In the genomic region with DNA sequence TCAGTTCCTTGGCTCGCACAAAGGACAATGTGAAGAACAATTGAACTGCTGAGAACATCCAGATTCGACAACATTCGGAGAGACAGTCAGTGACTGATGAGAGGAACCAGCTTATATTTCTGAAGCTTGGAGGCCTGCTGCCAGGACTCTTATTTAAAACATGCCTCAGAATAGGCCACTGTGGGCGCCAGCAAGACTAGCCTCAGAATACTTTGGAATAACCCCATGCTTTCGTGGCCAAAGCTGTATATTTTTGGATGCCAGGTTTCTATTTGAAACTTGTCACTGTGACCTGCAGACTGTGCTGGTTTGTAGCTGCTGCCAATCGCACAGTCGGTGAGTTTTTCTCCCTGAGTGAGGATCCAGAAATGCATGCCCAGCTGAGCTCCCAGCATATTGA, we compare ENCODE assay signal across 23 cellular contexts.
DNase-seq lines count a peak whose midpoint lies in the region; ATAC-seq and TF ChIP-seq lines count a peak whose summit lies in the region.
"Had no signal": no experiment of that assay in that cellular context is flagged by ENCODE, and none has a peak within 500 bp of the region (broad histone marks: within the 10 kb centered on the region; RNA-seq: fewer than 3 reads in every experiment).

No MANE protein-coding gene starts in this region.

- ATAC-seq in GM19452 (IDR thresholded peaks at IDR 0.05; ENCODE audit: unreplicated experiment), result no peak
- ATAC-seq: activated CD8-positive, alpha-beta T cell treated with anti-CD3 and anti-CD28 coated beads for 36 hours; effector memory CD8-positive, alpha-beta T cell; HepG2; naive thymus-derived CD4-positive, alpha-beta T cell had no signal

- no peaks in the 10 kb centered on the region for H3K27me3 Mint-ChIP-seq in glutamatergic neuron (ENCODE audit: unreplicated experiment)
- H3K27me3 Mint-ChIP-seq: activated CD8-positive, alpha-beta T cell treated with anti-CD3 and anti-CD28 coated beads for 36 hours; central memory CD8-positive, alpha-beta T cell; effector memory CD8-positive, alpha-beta T cell; stimulated activated naive CD8-positive, alpha-beta T cell treated with anti-CD3 and anti-CD28 coated beads, Interleukin-15, Interleukin-2, amounts not matched to agents 100 ng/mL and 50 ng/mL, for 24 hours had no signal

- peak; percentile 39 for DNase-seq in MG63
- DNase-seq in dorsolateral prefrontal cortex, result peak in 6 of 10 donors; percentile 33 to 80 (median 63)
- peak; percentile 52 for DNase-seq in midbrain (lab: John Stamatoyannopoulos, UW)
- DNase-seq in superior temporal gyrus (ENCODE audit: extremely low spot score), result peak; percentile 70
- DNase-seq in H4 (ENCODE audit: low spot score), result no peak
- DNase-seq in DMS153 (lab: John Stamatoyannopoulos, UW), result no peak
- DNase-seq in glutamatergic neuron, result no peak
- DNase-seq: activated CD8-positive, alpha-beta T cell treated with anti-CD3 and anti-CD28 coated beads for 36 hours; activated T-cell treated with anti-CD3 and anti-CD28 coated beads, Interleukin-2, amount 50 U/mL, for 1 hour; adrenal gland; AML-193; DND-41; effector memory CD8-positive, alpha-beta T cell; immature natural killer cell; naive thymus-derived CD4-positive, alpha-beta T cell; NCI-H1105; NCI-H526; stimulated activated CD4-positive, alpha-beta T cell treated with anti-CD3 and anti-CD28 coated beads, Interleukin-2, amount 100 ng/mL, for 48 hours had no signal

- intact Hi-C loops in dorsolateral prefrontal cortex (cut with DNase I), result loop anchor here in 1 of 2 donors (10.0 kb wide), 1 partner anchor 96 kb away; no protein-coding TSS in a partner anchor

- no peaks in the 10 kb centered on the region for H3K36me3 Mint-ChIP-seq in glutamatergic neuron (ENCODE audit: unreplicated experiment)
- H3K36me3 Mint-ChIP-seq: immature natural killer cell; naive thymus-derived CD4-positive, alpha-beta T cell had no signal

- no peaks in the 10 kb centered on the region for H3K27me3 ChIP-seq in MG63
- no peaks in the 10 kb centered on the region for H3K27me3 ChIP-seq in dorsolateral prefrontal cortex
- H3K27me3 ChIP-seq: adrenal gland had no signal

- no peaks in the 10 kb centered on the region for H3K9me3 ChIP-seq in MG63
- H3K9me3 ChIP-seq: adrenal gland had no signal

- TF ChIP-seq CTCF in dorsolateral prefrontal cortex (IDR thresholded peaks at IDR 0.05 in 54 of 56, conservative IDR thresholded peaks at IDR 0.05 in 2 of 56; ENCODE audit: low read depth in 1 of 56, partially characterized antibody in 56 of 56), result no peak
- TF ChIP-seq CTCF in glutamatergic neuron (IDR thresholded peaks at IDR 0.05; ENCODE audit: partially characterized antibody, unreplicated experiment), result no peak

- H3K4me3 ChIP-seq in MG63 (no peak overlapping the region), dorsolateral prefrontal cortex (no peak overlapping the region)
- H3K4me3 ChIP-seq: adrenal gland, skin epidermis had no signal

- H3K36me3 ChIP-seq in MG63, result no peaks in the 10 kb centered on the region
- H3K36me3 ChIP-seq: adrenal gland had no signal

- H3K27ac ChIP-seq in dorsolateral prefrontal cortex, result peak overlapping the region in 40 of 59 donors; percentile 1 to 70 (median 39)
- H3K27ac ChIP-seq: adrenal gland, skin epidermis had no signal

- H3K9me3 Mint-ChIP-seq in glutamatergic neuron (ENCODE audit: unreplicated experiment), result peaks cover 4% of the 10 kb centered on the region
- H3K9me3 Mint-ChIP-seq: activated CD8-positive, alpha-beta T cell treated with anti-CD3 and anti-CD28 coated beads for 36 hours; stimulated activated naive CD8-positive, alpha-beta T cell treated with anti-CD3 and anti-CD28 coated beads, Interleukin-15, Interleukin-2, amounts not matched to agents 100 ng/mL and 50 ng/mL, for 24 hours had no signal

- no peaks in the 10 kb centered on the region for H3K4me1 Mint-ChIP-seq in glutamatergic neuron (ENCODE audit: low read depth, unreplicated experiment)
- H3K4me1 Mint-ChIP-seq: central memory CD8-positive, alpha-beta T cell; immature natural killer cell; naive thymus-derived CD4-positive, alpha-beta T cell had no signal

- no peak overlapping the region for H3K4me3 Mint-ChIP-seq in glutamatergic neuron (ENCODE audit: unreplicated experiment)
- H3K4me3 Mint-ChIP-seq: activated CD8-positive, alpha-beta T cell treated with anti-CD3 and anti-CD28 coated beads for 36 hours; central memory CD8-positive, alpha-beta T cell; effector memory CD8-positive, alpha-beta T cell; immature natural killer cell; naive thymus-derived CD4-positive, alpha-beta T cell; stimulated activated naive CD8-positive, alpha-beta T cell treated with anti-CD3 and anti-CD28 coated beads, Interleukin-15, Interleukin-2, amounts not matched to agents 100 ng/mL and 50 ng/mL, for 24 hours had no signal

- no peak overlapping the region for H3K27ac Mint-ChIP-seq in glutamatergic neuron (ENCODE audit: unreplicated experiment)
- H3K27ac Mint-ChIP-seq: activated CD8-positive, alpha-beta T cell treated with anti-CD3 and anti-CD28 coated beads for 36 hours; effector memory CD8-positive, alpha-beta T cell; immature natural killer cell; naive thymus-derived CD4-positive, alpha-beta T cell; stimulated activated naive CD8-positive, alpha-beta T cell treated with anti-CD3 and anti-CD28 coated beads, Interleukin-15, Interleukin-2, amounts not matched to agents 100 ng/mL and 50 ng/mL, for 24 hours had no signal

Comparison
In these comparisons a context has a peak if more than half of its experiments do, and no peak if none do; other contexts are left out.
1. DNase-seq: peak in MG63 (single experiment), dorsolateral prefrontal cortex (6 of 10), midbrain (single experiment) and superior temporal gyrus (single experiment); none in H4 (single experiment), DMS153 (single experiment) and glutamatergic neuron (single experiment).